ENCODE assay signal across 1 cellular context in genomic region chr2:97995734-97996624, GRCh38.
TF ChIP-seq lines count a peak whose summit lies in the region.

A gene with protein sequence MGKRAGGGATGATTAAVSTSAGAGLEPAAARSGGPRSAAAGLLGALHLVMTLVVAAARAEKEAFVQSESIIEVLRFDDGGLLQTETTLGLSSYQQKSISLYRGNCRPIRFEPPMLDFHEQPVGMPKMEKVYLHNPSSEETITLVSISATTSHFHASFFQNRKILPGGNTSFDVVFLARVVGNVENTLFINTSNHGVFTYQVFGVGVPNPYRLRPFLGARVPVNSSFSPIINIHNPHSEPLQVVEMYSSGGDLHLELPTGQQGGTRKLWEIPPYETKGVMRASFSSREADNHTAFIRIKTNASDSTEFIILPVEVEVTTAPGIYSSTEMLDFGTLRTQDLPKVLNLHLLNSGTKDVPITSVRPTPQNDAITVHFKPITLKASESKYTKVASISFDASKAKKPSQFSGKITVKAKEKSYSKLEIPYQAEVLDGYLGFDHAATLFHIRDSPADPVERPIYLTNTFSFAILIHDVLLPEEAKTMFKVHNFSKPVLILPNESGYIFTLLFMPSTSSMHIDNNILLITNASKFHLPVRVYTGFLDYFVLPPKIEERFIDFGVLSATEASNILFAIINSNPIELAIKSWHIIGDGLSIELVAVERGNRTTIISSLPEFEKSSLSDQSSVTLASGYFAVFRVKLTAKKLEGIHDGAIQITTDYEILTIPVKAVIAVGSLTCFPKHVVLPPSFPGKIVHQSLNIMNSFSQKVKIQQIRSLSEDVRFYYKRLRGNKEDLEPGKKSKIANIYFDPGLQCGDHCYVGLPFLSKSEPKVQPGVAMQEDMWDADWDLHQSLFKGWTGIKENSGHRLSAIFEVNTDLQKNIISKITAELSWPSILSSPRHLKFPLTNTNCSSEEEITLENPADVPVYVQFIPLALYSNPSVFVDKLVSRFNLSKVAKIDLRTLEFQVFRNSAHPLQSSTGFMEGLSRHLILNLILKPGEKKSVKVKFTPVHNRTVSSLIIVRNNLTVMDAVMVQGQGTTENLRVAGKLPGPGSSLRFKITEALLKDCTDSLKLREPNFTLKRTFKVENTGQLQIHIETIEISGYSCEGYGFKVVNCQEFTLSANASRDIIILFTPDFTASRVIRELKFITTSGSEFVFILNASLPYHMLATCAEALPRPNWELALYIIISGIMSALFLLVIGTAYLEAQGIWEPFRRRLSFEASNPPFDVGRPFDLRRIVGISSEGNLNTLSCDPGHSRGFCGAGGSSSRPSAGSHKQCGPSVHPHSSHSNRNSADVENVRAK (N-terminal part only) (minus strand): TSS chr2:97995948. CDS start chr2:97995662, 286 bp downstream.

TF ChIP-seq in HepG2, 621 proteins besides CTCF, POLR2A, EP300 and RAD21 (continued from another document and continues in another):
- TF ChIP-seq, protein P1, sequence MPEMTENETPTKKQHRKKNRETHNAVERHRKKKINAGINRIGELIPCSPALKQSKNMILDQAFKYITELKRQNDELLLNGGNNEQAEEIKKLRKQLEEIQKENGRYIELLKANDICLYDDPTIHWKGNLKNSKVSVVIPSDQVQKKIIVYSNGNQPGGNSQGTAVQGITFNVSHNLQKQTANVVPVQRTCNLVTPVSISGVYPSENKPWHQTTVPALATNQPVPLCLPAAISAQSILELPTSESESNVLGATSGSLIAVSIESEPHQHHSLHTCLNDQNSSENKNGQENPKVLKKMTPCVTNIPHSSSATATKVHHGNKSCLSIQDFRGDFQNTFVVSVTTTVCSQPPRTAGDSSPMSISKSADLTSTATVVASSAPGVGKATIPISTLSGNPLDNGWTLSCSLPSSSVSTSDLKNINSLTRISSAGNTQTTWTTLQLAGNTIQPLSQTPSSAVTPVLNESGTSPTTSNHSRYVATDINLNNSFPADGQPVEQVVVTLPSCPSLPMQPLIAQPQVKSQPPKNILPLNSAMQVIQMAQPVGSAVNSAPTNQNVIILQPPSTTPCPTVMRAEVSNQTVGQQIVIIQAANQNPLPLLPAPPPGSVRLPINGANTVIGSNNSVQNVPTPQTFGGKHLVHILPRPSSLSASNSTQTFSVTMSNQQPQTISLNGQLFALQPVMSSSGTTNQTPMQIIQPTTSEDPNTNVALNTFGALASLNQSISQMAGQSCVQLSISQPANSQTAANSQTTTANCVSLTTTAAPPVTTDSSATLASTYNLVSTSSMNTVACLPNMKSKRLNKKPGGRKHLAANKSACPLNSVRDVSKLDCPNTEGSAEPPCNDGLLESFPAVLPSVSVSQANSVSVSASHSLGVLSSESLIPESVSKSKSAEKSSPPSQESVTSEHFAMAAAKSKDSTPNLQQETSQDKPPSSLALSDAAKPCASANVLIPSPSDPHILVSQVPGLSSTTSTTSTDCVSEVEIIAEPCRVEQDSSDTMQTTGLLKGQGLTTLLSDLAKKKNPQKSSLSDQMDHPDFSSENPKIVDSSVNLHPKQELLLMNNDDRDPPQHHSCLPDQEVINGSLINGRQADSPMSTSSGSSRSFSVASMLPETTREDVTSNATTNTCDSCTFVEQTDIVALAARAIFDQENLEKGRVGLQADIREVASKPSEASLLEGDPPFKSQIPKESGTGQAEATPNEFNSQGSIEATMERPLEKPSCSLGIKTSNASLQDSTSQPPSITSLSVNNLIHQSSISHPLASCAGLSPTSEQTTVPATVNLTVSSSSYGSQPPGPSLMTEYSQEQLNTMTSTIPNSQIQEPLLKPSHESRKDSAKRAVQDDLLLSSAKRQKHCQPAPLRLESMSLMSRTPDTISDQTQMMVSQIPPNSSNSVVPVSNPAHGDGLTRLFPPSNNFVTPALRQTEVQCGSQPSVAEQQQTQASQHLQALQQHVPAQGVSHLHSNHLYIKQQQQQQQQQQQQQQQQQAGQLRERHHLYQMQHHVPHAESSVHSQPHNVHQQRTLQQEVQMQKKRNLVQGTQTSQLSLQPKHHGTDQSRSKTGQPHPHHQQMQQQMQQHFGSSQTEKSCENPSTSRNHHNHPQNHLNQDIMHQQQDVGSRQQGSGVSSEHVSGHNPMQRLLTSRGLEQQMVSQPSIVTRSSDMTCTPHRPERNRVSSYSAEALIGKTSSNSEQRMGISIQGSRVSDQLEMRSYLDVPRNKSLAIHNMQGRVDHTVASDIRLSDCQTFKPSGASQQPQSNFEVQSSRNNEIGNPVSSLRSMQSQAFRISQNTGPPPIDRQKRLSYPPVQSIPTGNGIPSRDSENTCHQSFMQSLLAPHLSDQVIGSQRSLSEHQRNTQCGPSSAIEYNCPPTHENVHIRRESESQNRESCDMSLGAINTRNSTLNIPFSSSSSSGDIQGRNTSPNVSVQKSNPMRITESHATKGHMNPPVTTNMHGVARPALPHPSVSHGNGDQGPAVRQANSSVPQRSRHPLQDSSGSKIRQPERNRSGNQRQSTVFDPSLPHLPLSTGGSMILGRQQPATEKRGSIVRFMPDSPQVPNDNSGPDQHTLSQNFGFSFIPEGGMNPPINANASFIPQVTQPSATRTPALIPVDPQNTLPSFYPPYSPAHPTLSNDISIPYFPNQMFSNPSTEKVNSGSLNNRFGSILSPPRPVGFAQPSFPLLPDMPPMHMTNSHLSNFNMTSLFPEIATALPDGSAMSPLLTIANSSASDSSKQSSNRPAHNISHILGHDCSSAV (CRISPR knock-in tag; IDR thresholded peaks at IDR 0.05; ENCODE audit: borderline replicate concordance): no peak
- TF ChIP-seq ZNF350 (CRISPR knock-in tag; IDR thresholded peaks at IDR 0.05; ENCODE audit: borderline replicate concordance, low read depth) (peak; percentile 81), ARNTL (CRISPR knock-in tag; IDR thresholded peaks at IDR 0.05) (no peak; the same call in 1 of the 2 replicates), ZIK1 (CRISPR knock-in tag; IDR thresholded peaks at IDR 0.05; ENCODE audit: borderline replicate concordance, low read depth) (peak; percentile 90), HDAC2 (CRISPR knock-in tag; IDR thresholded peaks at IDR 0.05) (peak; percentile 27), MEIS2 (CRISPR knock-in tag; IDR thresholded peaks at IDR 0.05) (no peak; the same call in 1 of the 2 replicates), HNF4A (CRISPR knock-in tag; IDR thresholded peaks at IDR 0.05) (no peak), ZFYVE20 (CRISPR knock-in tag; IDR thresholded peaks at IDR 0.05; ENCODE audit: borderline replicate concordance, low read depth) (no peak), ZSCAN22 (CRISPR knock-in tag; IDR thresholded peaks at IDR 0.05) (no peak), REXO4 (CRISPR knock-in tag; IDR thresholded peaks at IDR 0.05; ENCODE audit: borderline replicate concordance) (peak; percentile 55; the same call in 1 of the 2 replicates), KDM4B (CRISPR knock-in tag; IDR thresholded peaks at IDR 0.05) (peak; percentile 25; the same call in 1 of the 2 replicates), PRDM10 (CRISPR knock-in tag; IDR thresholded peaks at IDR 0.05; ENCODE audit: low read depth) (peak; percentile 91), ZFP62 (CRISPR knock-in tag; IDR thresholded peaks at IDR 0.05) (no peak), CENPBD1 (CRISPR knock-in tag; IDR thresholded peaks at IDR 0.05; ENCODE audit: borderline replicate concordance, low read depth) (no peak; the same call in 1 of the 2 replicates), HOXA7 (CRISPR knock-in tag; IDR thresholded peaks at IDR 0.05) (no peak), GABPB1 (CRISPR knock-in tag; IDR thresholded peaks at IDR 0.05) (peak; percentile 91), ZNF333 (CRISPR knock-in tag; IDR thresholded peaks at IDR 0.05; ENCODE audit: borderline replicate concordance) (peak; percentile 95; the same call in 1 of the 2 replicates), CCDC6 (CRISPR knock-in tag; IDR thresholded peaks at IDR 0.05) (peak; percentile 47; the same call in 1 of the 2 replicates), ZNF503 (CRISPR knock-in tag; IDR thresholded peaks at IDR 0.05) (peak; percentile 15), ZC3H4 (CRISPR knock-in tag; IDR thresholded peaks at IDR 0.05; ENCODE audit: borderline replicate concordance) (no peak), GATA4 (IDR thresholded peaks at IDR 0.05; ENCODE audit: borderline replicate concordance, low read depth) (peak; percentile 38; the same call in 1 of the 2 replicates), RELA (CRISPR knock-in tag; IDR thresholded peaks at IDR 0.05) (peak; percentile 24; the same call in 1 of the 2 replicates), HMGXB4 (CRISPR knock-in tag; IDR thresholded peaks at IDR 0.05; ENCODE audit: borderline replicate concordance in 1 of 2, low read depth in 1 of 2) (peak; percentile 72 to 88), CBFB (CRISPR knock-in tag; IDR thresholded peaks at IDR 0.05) (peak; percentile 87; the same call in 1 of the 2 replicates), ZSCAN29 (CRISPR knock-in tag; conservative IDR thresholded peaks at IDR 0.05) (no peak), ZSCAN25 (CRISPR knock-in tag; IDR thresholded peaks at IDR 0.05) (peak; percentile 23), MTA3 (CRISPR knock-in tag; IDR thresholded peaks at IDR 0.05) (no peak), CBX1 (IDR thresholded peaks at IDR 0.05; ENCODE audit: low read depth) (no peak), ZFX (CRISPR knock-in tag; IDR thresholded peaks at IDR 0.05; ENCODE audit: low read depth) (peak; percentile 95), ZNF326 (CRISPR knock-in tag; IDR thresholded peaks at IDR 0.05; ENCODE audit: borderline replicate concordance) (no peak)
- TF ChIP-seq, protein P2, sequence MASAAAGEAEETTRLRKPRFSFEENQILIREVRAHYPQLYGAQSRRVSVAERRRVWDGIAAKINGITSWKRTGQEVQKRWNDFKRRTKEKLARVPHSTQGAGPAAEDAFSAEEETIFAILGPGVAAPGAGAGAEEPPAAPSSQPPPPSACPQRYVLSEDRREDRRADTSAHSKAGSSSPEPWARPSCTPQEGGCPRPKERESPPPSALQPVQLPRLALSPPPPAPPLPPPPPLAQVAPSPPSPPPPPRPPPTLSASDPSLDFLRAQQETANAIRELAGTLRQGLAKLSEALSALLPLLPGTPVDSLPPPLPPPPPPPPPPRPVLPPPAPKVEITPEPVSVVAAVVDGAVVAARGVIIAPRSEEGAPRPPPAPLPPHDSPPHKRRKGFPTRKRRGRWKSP (CRISPR knock-in tag; IDR thresholded peaks at IDR 0.05): peak; percentile 95
- TF ChIP-seq, protein P3, sequence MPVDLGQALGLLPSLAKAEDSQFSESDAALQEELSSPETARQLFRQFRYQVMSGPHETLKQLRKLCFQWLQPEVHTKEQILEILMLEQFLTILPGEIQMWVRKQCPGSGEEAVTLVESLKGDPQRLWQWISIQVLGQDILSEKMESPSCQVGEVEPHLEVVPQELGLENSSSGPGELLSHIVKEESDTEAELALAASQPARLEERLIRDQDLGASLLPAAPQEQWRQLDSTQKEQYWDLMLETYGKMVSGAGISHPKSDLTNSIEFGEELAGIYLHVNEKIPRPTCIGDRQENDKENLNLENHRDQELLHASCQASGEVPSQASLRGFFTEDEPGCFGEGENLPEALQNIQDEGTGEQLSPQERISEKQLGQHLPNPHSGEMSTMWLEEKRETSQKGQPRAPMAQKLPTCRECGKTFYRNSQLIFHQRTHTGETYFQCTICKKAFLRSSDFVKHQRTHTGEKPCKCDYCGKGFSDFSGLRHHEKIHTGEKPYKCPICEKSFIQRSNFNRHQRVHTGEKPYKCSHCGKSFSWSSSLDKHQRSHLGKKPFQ (CRISPR knock-in tag; IDR thresholded peaks at IDR 0.05; ENCODE audit: insufficient replicate concordance): peak; percentile 45
